In genomic region chr12:120292411-120292660, GRCh38 we compare ENCODE assay signal across 8 cellular contexts. TPM values are rescaled to one million over a fixed set of nuclear protein-coding genes. Genes with fewer than 3 reads are reported as not detected.
DNase-seq lines count a peak whose midpoint lies in the region; ATAC-seq, FAIRE-seq and TF ChIP-seq lines count a peak whose summit lies in the region.

No MANE protein-coding gene starts in this region.

- peaks cover 46% of the 10 kb centered on the region for H3F3A ChIP-seq in neural progenitor cell (ENCODE audit: low read depth)

- H3K9me3 ChIP-seq in duodenal mucosa (ENCODE audit: control insufficient read depth in 1 of 2, low read length in 2 of 2) (no peaks in the 10 kb centered on the region), neural progenitor cell (ENCODE audit: low read depth) (no peaks in the 10 kb centered on the region)

- H3K4me3 Mint-ChIP-seq in neural progenitor cell: no peak overlapping the region

- no peaks in the 10 kb centered on the region for H3K9me3 Mint-ChIP-seq in neural progenitor cell

- TF ChIP-seq CTCF in neural progenitor cell (IDR thresholded peaks at IDR 0.05) (no peak), GM10266 (IDR thresholded peaks at IDR 0.05; ENCODE audit: control insufficient read depth, insufficient read depth, low read depth, missing control alignments) (no peak)

- peak overlapping the region; percentile 99 for H3K27ac ChIP-seq in duodenal mucosa (ENCODE audit: low read depth, low read length)
- peak overlapping the region; percentile 100 for H3K27ac ChIP-seq in neural progenitor cell

- no peaks in the 10 kb centered on the region for H3K27me3 ChIP-seq in duodenal mucosa (ENCODE audit: control insufficient read depth in 1 of 2, insufficient read depth in 2 of 2, low read length in 2 of 2)
- H3K27me3 ChIP-seq in neural progenitor cell: no peaks in the 10 kb centered on the region

- peaks cover 4 to 5% of the 10 kb centered on the region in 2 donors for H3K4me1 ChIP-seq in duodenal mucosa (ENCODE audit: control insufficient read depth in 1 of 2, insufficient read depth in 2 of 2, low read length in 2 of 2)
- H3K4me1 ChIP-seq in neural progenitor cell: peaks cover 6% of the 10 kb centered on the region

- no peak for DNase-seq in neural progenitor cell (ENCODE audit: low spot score)
- no peak for DNase-seq in HuH-7 (ENCODE audit: low spot score)
- DNase-seq in GM10266 (ENCODE audit: extremely low spot score): no peak
- no peak for DNase-seq in GM12891 (ENCODE audit: insufficient read length, low spot score)
- DNase-seq in NCI-H1436 (lab: John Stamatoyannopoulos, UW): no peak

- ATAC-seq in GM18907 (IDR thresholded peaks at IDR 0.05; ENCODE audit: unreplicated experiment): peak; percentile 11
- peak; percentile 8 for ATAC-seq in HG03280 (IDR thresholded peaks at IDR 0.05; ENCODE audit: unreplicated experiment)

- no peak for TF ChIP-seq POLR2A in GM12891 (IDR thresholded peaks at IDR 0.05; ENCODE audit: low read depth, low read length)

- H4K20me1 ChIP-seq in neural progenitor cell (ENCODE audit: low read depth): no peaks in the 10 kb centered on the region

- H3K4me3 ChIP-seq in duodenal mucosa (ENCODE audit: low read depth in 1 of 2, low read length in 2 of 2) (peak overlapping the region; percentile 58 to 73), neural progenitor cell (peak overlapping the region; percentile 49)

- FAIRE-seq in GM12891 (lab: Jason Lieb, UNC): no peak

- H3K9ac ChIP-seq in duodenal mucosa (ENCODE audit: low read depth in 1 of 2, low read length in 2 of 2) (peak overlapping the region; percentile 79), neural progenitor cell (peak overlapping the region; percentile 98)

- peak overlapping the region; percentile 74 for H3K4me2 ChIP-seq in neural progenitor cell

- no peaks in the 10 kb centered on the region for H3K36me3 Mint-ChIP-seq in neural progenitor cell

- peaks cover 7% of the 10 kb centered on the region for H3K4me1 Mint-ChIP-seq in neural progenitor cell

- H3K27me3 Mint-ChIP-seq in neural progenitor cell (ENCODE audit: insufficient read depth, low read depth): peaks cover 7% of the 10 kb centered on the region

- no peak overlapping the region for H3K27ac Mint-ChIP-seq in neural progenitor cell

- H3K79me2 ChIP-seq in neural progenitor cell (ENCODE audit: low read depth): no peaks in the 10 kb centered on the region

- no peak overlapping the region for H2AFZ ChIP-seq in neural progenitor cell (replicated peaks)

- H3K36me3 ChIP-seq in duodenal mucosa (ENCODE audit: control insufficient read depth in 1 of 2, insufficient read depth in 2 of 2, low read length in 2 of 2): no peaks in the 10 kb centered on the region
- no peaks in the 10 kb centered on the region for H3K36me3 ChIP-seq in neural progenitor cell

TF ChIP-seq in GM12891, 5 proteins besides CTCF, POLR2A, EP300 and RAD21:
- no peak for TF ChIP-seq PAX5 (IDR thresholded peaks at IDR 0.05; ENCODE audit: insufficient read depth, low read length, severe bottlenecking)
- TF ChIP-seq POLR2AphosphoS5 (IDR thresholded peaks at IDR 0.05; ENCODE audit: low read depth, low read length): no peak
- TF ChIP-seq TAF1 (IDR thresholded peaks at IDR 0.05; ENCODE audit: low read depth, low read length): no peak
- no peak for TF ChIP-seq SPI1 (IDR thresholded peaks at IDR 0.05; ENCODE audit: low read depth, low read length)
- no peak for TF ChIP-seq POU2F2 (IDR thresholded peaks at IDR 0.05; ENCODE audit: low read depth, low read length)

RNA-seq across cellular contexts. Expression of gene RNU4-2, which starts 0.6 kb away (rescaled TPM):
- total RNA-seq in neural progenitor cell (ENCODE audit: low replicate concordance): under 0.01 TPM in 1 of 2 replicates, not detected in the other
- polyA plus RNA-seq in GM12891 (2012; ENCODE audit: low read depth, missing spikeins): 266 TPM

RNA-seq across cellular contexts. Expression of gene RNU4-1, which starts 0.7 kb away (rescaled TPM):
- under 0.01 TPM in 2 replicates for total RNA-seq in neural progenitor cell (ENCODE audit: low replicate concordance)
- polyA plus RNA-seq in GM12891 (2012; ENCODE audit: low read depth, missing spikeins): 207 TPM

RNA-seq across cellular contexts. Expression of gene SIRT4, which starts 9.8 kb away (rescaled TPM):
- 3.8 and 6.8 TPM in 2 replicates for total RNA-seq in neural progenitor cell (ENCODE audit: low replicate concordance)
- 0.76 TPM for polyA plus RNA-seq in GM12891 (2012; ENCODE audit: low read depth, missing spikeins)

RNA-seq across cellular contexts. Expression of gene PXN, which starts 26.8 kb away (rescaled TPM):
- 8.2 and 19.3 TPM in 2 replicates for total RNA-seq in neural progenitor cell (ENCODE audit: low replicate concordance)
- polyA plus RNA-seq in GM12891 (2012; ENCODE audit: low read depth, missing spikeins): 17.6 TPM

RNA-seq across cellular contexts. Expression of gene PLA2G1B, which starts 35.2 kb away (rescaled TPM):
- total RNA-seq in neural progenitor cell (ENCODE audit: low replicate concordance): not detected in 2 replicates
- polyA plus RNA-seq in GM12891 (2012; ENCODE audit: low read depth, missing spikeins): not detected
